In the genomic region with DNA sequence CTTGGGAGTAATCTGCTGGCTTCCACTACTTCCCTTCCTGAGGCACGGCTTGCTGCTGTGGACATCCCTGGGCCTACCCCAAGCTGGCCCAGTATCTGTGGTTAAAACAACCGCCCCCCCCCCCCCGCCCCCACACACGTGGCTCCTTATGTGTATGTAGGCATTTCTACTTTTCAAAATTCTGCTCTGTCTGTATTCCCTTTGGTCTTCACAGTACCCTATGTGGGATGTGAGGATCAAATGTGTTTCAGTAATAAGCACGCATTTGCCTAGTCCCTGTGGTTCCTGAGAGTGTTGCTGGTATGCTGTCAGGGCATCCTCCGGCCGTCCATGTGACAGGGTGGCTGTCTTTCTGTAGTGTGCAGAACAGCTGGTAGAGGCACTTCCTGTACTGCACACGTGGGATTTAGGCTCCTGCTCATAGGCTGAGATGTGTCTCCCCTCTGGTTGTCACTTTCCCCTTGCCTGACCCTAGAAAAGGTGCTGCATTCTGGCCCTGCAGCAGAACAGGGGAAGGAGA, we compare ENCODE assay signal across 8 cellular contexts. TPM values are rescaled to one million over a fixed set of nuclear protein-coding genes. Genes with fewer than 3 reads are reported as not detected.
DNase-seq lines count a peak whose midpoint lies in the region; ATAC-seq and TF ChIP-seq lines count a peak whose summit lies in the region.

No MANE protein-coding gene starts in this region.

- no peaks in the 10 kb centered on the region for H3K9me3 Mint-ChIP-seq in effector memory CD8-positive, alpha-beta T cell
- no peaks in the 10 kb centered on the region for H3K9me3 Mint-ChIP-seq in stimulated activated memory B cell treated with anti-CD40 and anti-IgM and Interleukin-4, amounts not matched to agents 10 μg/mL and 1 μg/mL and 100 μg/mL, for 72 hours

- H3K27me3 Mint-ChIP-seq in effector memory CD8-positive, alpha-beta T cell, result peaks cover under 1 to 2% of the 10 kb centered on the region in 2 donors
- H3K27me3 Mint-ChIP-seq in stimulated activated memory B cell treated with anti-CD40 and anti-IgM and Interleukin-4, amounts not matched to agents 10 μg/mL and 1 μg/mL and 100 μg/mL, for 72 hours, result no peaks in the 10 kb centered on the region

- H2AFZ ChIP-seq in KMS-11 (ENCODE audit: low read depth), result peak overlapping the region; percentile 64; the same call in 1 of the 2 replicates

- H3K4me1 Mint-ChIP-seq in effector memory CD8-positive, alpha-beta T cell (ENCODE audit: low read depth in 2 of 2), result peaks cover 19 to 24% of the 10 kb centered on the region in 2 donors
- H3K4me1 Mint-ChIP-seq in stimulated activated memory B cell treated with anti-CD40 and anti-IgM and Interleukin-4, amounts not matched to agents 10 μg/mL and 1 μg/mL and 100 μg/mL, for 72 hours, result peaks cover 33% of the 10 kb centered on the region

- in situ Hi-C loops in GM13977 (cut with MboI; ENCODE audit: low pct_unique_long_range_greater_than_20kb, low sequenced_read_pairs, unreplicated experiment), result loop anchor here (25.0 kb wide), 1 partner anchor 293 kb away; no protein-coding TSS in a partner anchor

- 42% methylated on average over 7 of the region's 8 CpGs for WGBS in suprapubic skin

- H3K27me3 ChIP-seq in KMS-11 (ENCODE audit: insufficient read depth, low read depth) (no peaks in the 10 kb centered on the region), WERI-Rb-1 (ENCODE audit: insufficient read depth, low read depth, severe bottlenecking) (no peaks in the 10 kb centered on the region), suprapubic skin (no peaks in the 10 kb centered on the region)

- H3K9me3 ChIP-seq in WERI-Rb-1 (ENCODE audit: severe bottlenecking) (no peaks in the 10 kb centered on the region), suprapubic skin (no peaks in the 10 kb centered on the region)

- H3K4me3 Mint-ChIP-seq in effector memory CD8-positive, alpha-beta T cell, result peak overlapping the region; percentile 74 to 82
- H3K4me3 Mint-ChIP-seq in stimulated activated memory B cell treated with anti-CD40 and anti-IgM and Interleukin-4, amounts not matched to agents 10 μg/mL and 1 μg/mL and 100 μg/mL, for 72 hours, result peak overlapping the region; percentile 35

- TF ChIP-seq CTCF in GM13977 (IDR thresholded peaks at IDR 0.05; ENCODE audit: extremely low read depth, insufficient read depth, missing control alignments), result no peak
- no peak for TF ChIP-seq CTCF in KMS-11 (conservative IDR thresholded peaks at IDR 0.05; ENCODE audit: low read depth, low read length)
- no peak for TF ChIP-seq CTCF in WERI-Rb-1 (IDR thresholded peaks at IDR 0.05; ENCODE audit: low read depth, low read length)
- no peak for TF ChIP-seq CTCF in suprapubic skin (IDR thresholded peaks at IDR 0.05)

- no peak overlapping the region for H3K9ac ChIP-seq in KMS-11

- peak overlapping the region; percentile 87 to 93 for H3K27ac Mint-ChIP-seq in effector memory CD8-positive, alpha-beta T cell
- H3K27ac Mint-ChIP-seq in stimulated activated memory B cell treated with anti-CD40 and anti-IgM and Interleukin-4, amounts not matched to agents 10 μg/mL and 1 μg/mL and 100 μg/mL, for 72 hours, result no peak overlapping the region

- peak overlapping the region; percentile 89 for H3K4me2 ChIP-seq in KMS-11

- DNase-seq in GM13977 (ENCODE audit: low spot score), result peak; percentile 87
- peak; percentile 58 for DNase-seq in WERI-Rb-1
- peak; percentile 41 to 45 (median 43) for DNase-seq in effector memory CD8-positive, alpha-beta T cell
- DNase-seq in occipital lobe (lab: John Stamatoyannopoulos, UW), result no peak
- no peak for DNase-seq in suprapubic skin (ENCODE audit: low spot score in 2 of 2)

- peak; percentile 73 for ATAC-seq in GM21619 (IDR thresholded peaks at IDR 0.05; ENCODE audit: unreplicated experiment)
- peak; percentile 72 for ATAC-seq in effector memory CD8-positive, alpha-beta T cell (replicated peaks)
- ATAC-seq in stimulated activated memory B cell treated with anti-CD40 and anti-IgM and Interleukin-4, amounts not matched to agents 10 μg/mL and 1 μg/mL and 100 μg/mL, for 72 hours, result peak; percentile 87

- H3K36me3 Mint-ChIP-seq in effector memory CD8-positive, alpha-beta T cell (ENCODE audit: insufficient read depth), result peaks cover 12% of the 10 kb centered on the region
- H3K36me3 Mint-ChIP-seq in stimulated activated memory B cell treated with anti-CD40 and anti-IgM and Interleukin-4, amounts not matched to agents 10 μg/mL and 1 μg/mL and 100 μg/mL, for 72 hours, result no peaks in the 10 kb centered on the region

- H3K4me3 ChIP-seq in KMS-11 (IDR thresholded peaks at IDR 0.05; ENCODE audit: insufficient read depth, low read depth, low read length) (no peak overlapping the region), WERI-Rb-1 (ENCODE audit: low read depth, low read length) (no peak overlapping the region), suprapubic skin (no peak overlapping the region)

- TF ChIP-seq POLR2A in suprapubic skin (IDR thresholded peaks at IDR 0.05), result no peak

- H3K36me3 ChIP-seq in KMS-11 (ENCODE audit: insufficient read depth) (no peaks in the 10 kb centered on the region), WERI-Rb-1 (no peaks in the 10 kb centered on the region; the same call in 1 of the 2 replicates), suprapubic skin (no peaks in the 10 kb centered on the region)

- TF ChIP-seq EP300 in suprapubic skin (IDR thresholded peaks at IDR 0.05), result no peak

- no peaks in the 10 kb centered on the region for H4K20me1 ChIP-seq in KMS-11 (ENCODE audit: insufficient read depth)

- no peaks in the 10 kb centered on the region for H3K79me2 ChIP-seq in KMS-11 (ENCODE audit: insufficient read depth, low read depth)

- H3K4me1 ChIP-seq in KMS-11 (ENCODE audit: low read depth, poor library complexity, severe bottlenecking) (peaks cover 24% of the 10 kb centered on the region), suprapubic skin (peaks cover 17% of the 10 kb centered on the region)

- H3K27ac ChIP-seq in KMS-11 (peak overlapping the region; percentile 23; the same call in 1 of the 2 replicates), WERI-Rb-1 (no peak overlapping the region), suprapubic skin (no peak overlapping the region)

RNA-seq across cellular contexts. Expression of gene NT5M, which starts 2.2 kb away (rescaled TPM):
- 5.6 TPM for total RNA-seq in occipital lobe
- total RNA-seq in suprapubic skin, result 1 to 10 TPM; 1.2 to 4.6 (median 1.9) TPM

RNA-seq across cellular contexts. Expression of gene COPS3, which starts 24.3 kb away (rescaled TPM):
- total RNA-seq in occipital lobe (113 TPM), suprapubic skin (10 to 100 TPM; 55.0 to 77.3 (median 59.4) TPM)

Comparison
In these comparisons a context has a peak if more than half of its experiments do, and no peak if none do; other contexts are left out.
1. DNase-seq: peak in GM13977 (single experiment), WERI-Rb-1 (single experiment) and effector memory CD8-positive, alpha-beta T cell (3 of 3); none in occipital lobe (single experiment) and suprapubic skin (0 of 2).
2. Peak in every context shown above with its lines, with median percentiles within 50 percentile points of each other: ATAC-seq.